Comparison of ENCODE assay signal across 27 cellular contexts in the genomic region with DNA sequence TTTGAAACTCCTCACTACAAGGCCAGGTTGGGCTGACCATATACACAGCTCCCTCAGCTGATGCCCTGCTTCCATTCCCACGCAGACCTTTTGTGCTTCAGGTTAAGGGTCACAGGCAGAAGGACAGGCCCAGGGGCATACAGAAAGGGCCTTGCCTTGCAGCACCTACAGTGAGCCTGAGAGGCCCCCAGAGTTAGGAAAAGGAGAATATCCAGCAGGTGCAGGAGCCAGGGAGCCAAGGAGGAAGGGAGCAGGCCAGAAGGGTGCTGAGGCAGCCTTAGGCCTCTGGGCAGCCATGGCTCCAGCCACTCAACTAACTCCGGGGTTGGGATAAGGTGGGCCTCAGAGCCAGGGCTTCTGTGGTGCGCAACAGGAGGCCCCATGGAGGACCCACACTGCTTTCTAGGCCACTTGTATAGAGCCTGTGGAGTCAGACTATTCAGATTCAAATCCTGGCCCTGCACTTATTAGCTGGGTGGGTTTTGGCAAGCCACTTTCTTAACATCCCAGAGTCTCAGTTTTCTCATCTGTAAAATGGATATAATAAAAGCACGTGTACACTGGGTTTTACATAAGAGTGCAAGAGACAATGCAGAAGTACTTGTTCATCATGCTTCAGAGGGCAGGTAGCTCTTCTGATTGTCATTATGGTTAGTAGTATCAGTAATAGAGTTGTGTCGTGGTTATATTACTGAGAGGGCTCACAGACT.
DNase-seq lines count a peak whose midpoint lies in the region; ATAC-seq and TF ChIP-seq lines count a peak whose summit lies in the region.
"Had no signal": no experiment of that assay in that cellular context is flagged by ENCODE, and none has a peak within 500 bp of the region (broad histone marks: within the 10 kb centered on the region; RNA-seq: fewer than 3 reads in every experiment).

No MANE protein-coding gene starts in this region.

- intact Hi-C loops in left cardiac atrium (cut with DNase I) = no loop called here
- intact Hi-C loops in aorta (cut with DNase I) = no loop called here

- WGBS in endodermal cell (ENCODE audit: insufficient coverage in 1 of 2, insufficient read length in 1 of 2), 2 experiments = 70 to 90% methylated on average over 2 to 5 of the region's 5 CpGs
- 93 to 97% methylated on average over 5 of the region's 5 CpGs for WGBS in aorta, 2 donors

- no peak overlapping the region for H3K9ac ChIP-seq in endodermal cell (ENCODE audit: extremely low read depth, low read length, poor library complexity, severe bottlenecking)
- H3K9ac ChIP-seq: neural progenitor cell had no signal

- H3K27ac ChIP-seq in right atrium auricular region (no peak overlapping the region), endodermal cell (ENCODE audit: low read depth, low read length) (no peak overlapping the region), osteoblast (ENCODE audit: low read depth, low read length) (no peak overlapping the region), aorta (ENCODE audit: low read depth in 1 of 2, low read length in 2 of 2) (no peak overlapping the region)
- H3K27ac ChIP-seq: neural progenitor cell, thyroid gland had no signal

- no peaks in the 10 kb centered on the region for H3K9me3 ChIP-seq in right atrium auricular region
- peaks cover 8% of the 10 kb centered on the region for H3K9me3 ChIP-seq in endodermal cell (ENCODE audit: control insufficient read depth, low read length)
- H3K9me3 ChIP-seq in osteoblast (ENCODE audit: low read depth, low read length) = no peaks in the 10 kb centered on the region
- peaks cover 2% of the 10 kb centered on the region for H3K9me3 ChIP-seq in aorta (ENCODE audit: control insufficient read depth, low read length)
- H3K9me3 ChIP-seq: sigmoid colon, thyroid gland had no signal

- no peaks in the 10 kb centered on the region for H3K27me3 ChIP-seq in right atrium auricular region
- no peaks in the 10 kb centered on the region for H3K27me3 ChIP-seq in endodermal cell (ENCODE audit: control insufficient read depth, insufficient read depth, low read length, poor library complexity, severe bottlenecking)
- no peaks in the 10 kb centered on the region for H3K27me3 ChIP-seq in osteoblast (ENCODE audit: insufficient read depth, low read length)
- H3K27me3 ChIP-seq in aorta (ENCODE audit: control insufficient read depth in 1 of 2, insufficient read depth in 2 of 2, low read length in 1 of 2) = no peaks in the 10 kb centered on the region
- H3K27me3 ChIP-seq: neural progenitor cell, sigmoid colon, thyroid gland had no signal

- H3K4me1 ChIP-seq in right atrium auricular region (peaks cover 0 to 10% of the 10 kb centered on the region in 2 donors), endodermal cell (ENCODE audit: control insufficient read depth, insufficient read depth, low read length) (peaks cover 12% of the 10 kb centered on the region), osteoblast (ENCODE audit: insufficient read depth, low read length) (no peaks in the 10 kb centered on the region), aorta (ENCODE audit: control insufficient read depth in 1 of 2, insufficient read depth in 2 of 2, low read length in 2 of 2) (no peaks in the 10 kb centered on the region)
- H3K4me1 ChIP-seq: sigmoid colon had no signal

- no peak for ATAC-seq in left cardiac atrium
- ATAC-seq in aorta (ENCODE audit: low FRiP score) = no peak
- ATAC-seq in HG03439 (IDR thresholded peaks at IDR 0.05; ENCODE audit: unreplicated experiment) = no peak
- ATAC-seq: activated CD4-positive, CD25-positive, alpha-beta regulatory T cell treated with anti-CD3 and anti-CD28 coated beads, Interleukin-2, amount 50 U/mL, for 24 hours had no signal

- no peak overlapping the region for H3K4me2 ChIP-seq in osteoblast (ENCODE audit: insufficient read depth, low read length)
- H3K4me2 ChIP-seq: neural progenitor cell had no signal

- H4K20me1 ChIP-seq in osteoblast (ENCODE audit: insufficient read depth, low read length) = no peaks in the 10 kb centered on the region

- peaks cover 32% of the 10 kb centered on the region for H3K4me1 Mint-ChIP-seq in endodermal cell

- H3K79me2 ChIP-seq in osteoblast (ENCODE audit: insufficient read depth, low read length) = no peaks in the 10 kb centered on the region

- DNase-seq in right atrium auricular region (ENCODE audit: low spot score) (peak; percentile 16), left cardiac atrium (no peak), endodermal cell (peak; percentile 26), osteoblast (ENCODE audit: insufficient read length, low spot score, missing footprints) (peak; percentile 58), aorta (no peak), middle frontal gyrus (ENCODE audit: extremely low spot score, low spot score) (no peak), NCI-H446 treated with DMSO at 0.1 percent for 48 hours (lab: John Stamatoyannopoulos, UW) (no peak)
- DNase-seq: activated CD4-positive, alpha-beta memory T cell treated with anti-CD3 and anti-CD28 coated beads, Interleukin-2, amount 10 ng/mL, durations not matched to agents 7 days and 5 days; cerebellar nuclear complex; DMS53; effector CD8-positive, alpha-beta T cell; erythroblast; H7; NCI-H1092 treated with DMSO at 0.1 percent for 48 hours; NCI-H1930; NCI-H748 treated with DMSO at 0.1 percent for 48 hours; sigmoid colon; stimulated activated naive CD4-positive, alpha-beta T cell treated with Interleukin-2 at 50 U/mL for 16 hours; T-helper 1 cell; thyroid gland had no signal

- no peaks in the 10 kb centered on the region for H3K27me3 Mint-ChIP-seq in endodermal cell (ENCODE audit: insufficient read depth)
- H3K27me3 Mint-ChIP-seq: activated CD4-positive, alpha-beta memory T cell treated with anti-CD3 and anti-CD28 coated beads, Interleukin-2, amount 10 ng/mL, durations not matched to agents 7 days and 5 days; activated naive CD8-positive, alpha-beta T cell; progenitor cell of endocrine pancreas had no signal

- no peak overlapping the region for H3K4me3 Mint-ChIP-seq in endodermal cell
- H3K4me3 Mint-ChIP-seq: activated CD4-positive, alpha-beta memory T cell treated with anti-CD3 and anti-CD28 coated beads, Interleukin-2, amount 10 ng/mL, durations not matched to agents 7 days and 5 days; activated naive CD8-positive, alpha-beta T cell; neural progenitor cell had no signal

- H2AFZ ChIP-seq in osteoblast (ENCODE audit: low read length) = no peak overlapping the region
- H2AFZ ChIP-seq: neural progenitor cell had no signal

- peaks cover 8% of the 10 kb centered on the region for H3K9me3 Mint-ChIP-seq in endodermal cell

- H3K4me3 ChIP-seq in right atrium auricular region (no peak overlapping the region), endodermal cell (ENCODE audit: low read length) (no peak overlapping the region), osteoblast (ENCODE audit: insufficient read depth, low read length) (no peak overlapping the region), aorta (ENCODE audit: low read length in 2 of 2) (no peak overlapping the region)
- H3K4me3 ChIP-seq: lung, neural progenitor cell, sigmoid colon, thyroid gland had no signal

- H3K27ac Mint-ChIP-seq in endodermal cell = no peak overlapping the region
- H3K27ac Mint-ChIP-seq: activated CD4-positive, alpha-beta memory T cell treated with anti-CD3 and anti-CD28 coated beads, Interleukin-2, amount 10 ng/mL, durations not matched to agents 7 days and 5 days; activated naive CD8-positive, alpha-beta T cell; activated T-helper 2 cell treated with anti-CD3 and anti-CD28 coated beads, Interferon-gamma antibody, Interleukin-2, Interleukin-4, amounts not matched to agents 10 μg/mL and 5 μg/mL and 100 μg/mL, durations not matched to agents 14 hours and 24 hours and 36 hours; neural progenitor cell had no signal

- H3K36me3 Mint-ChIP-seq in endodermal cell (ENCODE audit: low read depth) = no peaks in the 10 kb centered on the region

- H3K36me3 ChIP-seq in right atrium auricular region = no peaks in the 10 kb centered on the region
- no peaks in the 10 kb centered on the region for H3K36me3 ChIP-seq in endodermal cell (ENCODE audit: control insufficient read depth, insufficient read depth, low read length)
- H3K36me3 ChIP-seq in osteoblast (ENCODE audit: insufficient read depth, low read length) = no peaks in the 10 kb centered on the region
- H3K36me3 ChIP-seq in aorta (ENCODE audit: control insufficient read depth in 1 of 2, insufficient read depth in 2 of 2, low read length in 1 of 2) = no peaks in the 10 kb centered on the region
- H3K36me3 ChIP-seq: neural progenitor cell, sigmoid colon, thyroid gland had no signal

- TF ChIP-seq CTCF in right atrium auricular region (IDR thresholded peaks at IDR 0.05) = no peak
- no peak for TF ChIP-seq CTCF in endodermal cell (conservative IDR thresholded peaks at IDR 0.05)
- TF ChIP-seq CTCF in osteoblast (IDR thresholded peaks at IDR 0.05; ENCODE audit: extremely low read depth, low read depth, low read length) = no peak

Comparison
In these comparisons a context has a peak if more than half of its experiments do, and no peak if none do; other contexts are left out.
1. DNase-seq: peak in right atrium auricular region (single experiment), endodermal cell (single experiment) and osteoblast (single experiment); none in left cardiac atrium (single experiment), aorta (0 of 2), middle frontal gyrus (single experiment) and NCI-H446 treated with DMSO at 0.1 percent for 48 hours (single experiment).